In genomic region chr17:10729334-10730193, GRCh38 we compare ENCODE assay signal across 8 cellular contexts. TPM values are rescaled to one million over a fixed set of nuclear protein-coding genes. Genes with fewer than 3 reads are reported as not detected.
DNase-seq lines count a peak whose midpoint lies in the region; ATAC-seq and TF ChIP-seq lines count a peak whose summit lies in the region.

TSS of gene TMEM220 (minus strand) at chr17:10730023. CDS start at chr17:10729851, 172 bp downstream.

- peaks cover 5% of the 10 kb centered on the region for H3K4me1 ChIP-seq in CD4-positive, CD25-positive, alpha-beta regulatory T cell (ENCODE audit: control insufficient read depth, insufficient read depth, low read length, poor library complexity, severe bottlenecking)
- H3K4me1 ChIP-seq in Loucy (ENCODE audit: insufficient read depth, low read length, poor library complexity, severe bottlenecking) (peaks cover 14% of the 10 kb centered on the region), esophagus (ENCODE audit: control insufficient read depth in 2 of 2, insufficient read depth in 2 of 2, low read length in 1 of 2) (no peaks in the 10 kb centered on the region), mucosa of descending colon (ENCODE audit: low read depth) (peaks cover 22% of the 10 kb centered on the region)

- H3K9me3 Mint-ChIP-seq in CD4-positive, CD25-positive, alpha-beta regulatory T cell = peaks cover 0 to 3% (median 0%) of the 10 kb centered on the region in 7 donors
- H3K9me3 Mint-ChIP-seq in stimulated activated naive B cell treated with anti-CD40 and anti-IgM and Interleukin-4, amounts not matched to agents 10 μg/mL and 1 μg/mL and 100 μg/mL, for 72 hours = no peaks in the 10 kb centered on the region

- H3K27ac Mint-ChIP-seq in CD4-positive, CD25-positive, alpha-beta regulatory T cell = peak within 1 kb of the TSS in 2 of 3 donors; percentile 45 to 85
- peak within 1 kb of the TSS; percentile 90 for H3K27ac Mint-ChIP-seq in stimulated activated naive B cell treated with anti-CD40 and anti-IgM and Interleukin-4, amounts not matched to agents 10 μg/mL and 1 μg/mL and 100 μg/mL, for 72 hours

- peaks cover 0 to 13% (median 1%) of the 10 kb centered on the region in 4 donors for H3K4me1 Mint-ChIP-seq in CD4-positive, CD25-positive, alpha-beta regulatory T cell
- H3K4me1 Mint-ChIP-seq in stimulated activated naive B cell treated with anti-CD40 and anti-IgM and Interleukin-4, amounts not matched to agents 10 μg/mL and 1 μg/mL and 100 μg/mL, for 72 hours = peaks cover 6 to 16% of the 10 kb centered on the region in 2 donors

- peak within 1 kb of the TSS; percentile 66 for H3K4me3 ChIP-seq in CD4-positive, CD25-positive, alpha-beta regulatory T cell (ENCODE audit: low read depth, low read length)
- H3K4me3 ChIP-seq in Loucy (ENCODE audit: low read length, poor library complexity, severe bottlenecking) (peak within 1 kb of the TSS; percentile 64), esophagus (ENCODE audit: low read depth in 1 of 2, low read length in 2 of 2) (peak within 1 kb of the TSS; percentile 73 to 74), mucosa of descending colon (peak within 1 kb of the TSS; percentile 51)

- WGBS in esophagus, 2 donors = 2 to 3% methylated on average over 79 of the region's 79 CpGs

- H3F3A ChIP-seq in Loucy (ENCODE audit: low read depth) = no peaks in the 10 kb centered on the region

- peaks cover 51% of the 10 kb centered on the region for H3K27me3 Mint-ChIP-seq in CD4-positive, CD25-positive, alpha-beta regulatory T cell
- H3K27me3 Mint-ChIP-seq in stimulated activated naive B cell treated with anti-CD40 and anti-IgM and Interleukin-4, amounts not matched to agents 10 μg/mL and 1 μg/mL and 100 μg/mL, for 72 hours = no peaks in the 10 kb centered on the region

- no peaks in the 10 kb centered on the region for H3K9me3 ChIP-seq in CD4-positive, CD25-positive, alpha-beta regulatory T cell (ENCODE audit: control insufficient read depth in 2 of 2, low read length in 2 of 2)
- H3K9me3 ChIP-seq in Loucy (ENCODE audit: insufficient read depth, low read depth, low read length) (no peaks in the 10 kb centered on the region), esophagus (ENCODE audit: control insufficient read depth in 2 of 2, insufficient read depth in 1 of 2, low read depth in 1 of 2, low read length in 1 of 2) (no peaks in the 10 kb centered on the region), mucosa of descending colon (no peaks in the 10 kb centered on the region)

- H4K20me1 ChIP-seq in Loucy (ENCODE audit: insufficient read depth, low read length, poor library complexity, severe bottlenecking) = no peaks in the 10 kb centered on the region

- no peaks in the 10 kb centered on the region for H3K79me2 ChIP-seq in Loucy (ENCODE audit: insufficient read depth, low read length)

- no peak for TF ChIP-seq CTCF in Loucy (conservative IDR thresholded peaks at IDR 0.05; ENCODE audit: low read length)
- TF ChIP-seq CTCF in mucosa of descending colon (IDR thresholded peaks at IDR 0.05) = no peak

- peak within 1 kb of the TSS; percentile 47; the same call in 1 of the 2 replicates for H2AFZ ChIP-seq in Loucy (ENCODE audit: low read length)

- ATAC-seq in CD4-positive, CD25-positive, alpha-beta regulatory T cell (ENCODE audit: low read depth in 2 of 2) = peak; percentile 55 to 59
- ATAC-seq in GM21381 (IDR thresholded peaks at IDR 0.05; ENCODE audit: unreplicated experiment) = peak; percentile 79
- peak; percentile 77 for ATAC-seq in mucosa of descending colon
- ATAC-seq in stimulated activated naive B cell treated with anti-CD40 and anti-IgM and Interleukin-4, amounts not matched to agents 10 μg/mL and 1 μg/mL and 100 μg/mL, for 72 hours (replicated peaks) = peak; percentile 86 to 89

- peak within 1 kb of the TSS; percentile 69 to 93 (median 88) for H3K4me3 Mint-ChIP-seq in CD4-positive, CD25-positive, alpha-beta regulatory T cell
- H3K4me3 Mint-ChIP-seq in stimulated activated naive B cell treated with anti-CD40 and anti-IgM and Interleukin-4, amounts not matched to agents 10 μg/mL and 1 μg/mL and 100 μg/mL, for 72 hours = peak within 1 kb of the TSS; percentile 89 to 91

- no peaks in the 10 kb centered on the region for H3K36me3 Mint-ChIP-seq in CD4-positive, CD25-positive, alpha-beta regulatory T cell
- no peaks in the 10 kb centered on the region for H3K36me3 Mint-ChIP-seq in stimulated activated naive B cell treated with anti-CD40 and anti-IgM and Interleukin-4, amounts not matched to agents 10 μg/mL and 1 μg/mL and 100 μg/mL, for 72 hours

- no peak within 1 kb of the TSS for H3K27ac ChIP-seq in CD4-positive, CD25-positive, alpha-beta regulatory T cell (ENCODE audit: insufficient read depth, low read length, poor library complexity, severe bottlenecking)
- H3K27ac ChIP-seq in esophagus (ENCODE audit: low read depth in 2 of 2, low read length in 1 of 2) = peak within 1 kb of the TSS; percentile 88 to 99

- intact Hi-C loops in mucosa of descending colon (cut with DNase I, micrococcal nuclease) = no loop called here

- H3K9me2 ChIP-seq in Loucy (replicated peaks; ENCODE audit: low read depth, low read length) = no peaks in the 10 kb centered on the region

- no peaks in the 10 kb centered on the region for H3K36me3 ChIP-seq in CD4-positive, CD25-positive, alpha-beta regulatory T cell (ENCODE audit: control insufficient read depth, insufficient read depth, low read length)
- H3K36me3 ChIP-seq in Loucy (ENCODE audit: insufficient read depth, low read length) = no peaks in the 10 kb centered on the region
- peaks cover 0 to 3% of the 10 kb centered on the region in 2 donors for H3K36me3 ChIP-seq in esophagus (ENCODE audit: control insufficient read depth in 2 of 2, insufficient read depth in 2 of 2, low read length in 1 of 2)
- H3K36me3 ChIP-seq in mucosa of descending colon (ENCODE audit: low read depth) = no peaks in the 10 kb centered on the region

- peak in 2 of 3 donors; percentile 11 to 38 for DNase-seq in CD4-positive, CD25-positive, alpha-beta regulatory T cell
- DNase-seq in activated T-cell treated with anti-CD3 and anti-CD28 coated beads for 4 hours (peak; percentile 39), mucosa of descending colon (peak; percentile 75 to 86 (median 82)), NCI-H2171 (lab: John Stamatoyannopoulos, UW) (no peak)
- DNase-seq in stimulated activated naive B cell treated with anti-CD40 and anti-IgM and Interleukin-4, amounts not matched to agents 10 μg/mL and 1 μg/mL and 100 μg/mL, for 72 hours = peak; percentile 60

- H3K27me3 ChIP-seq in CD4-positive, CD25-positive, alpha-beta regulatory T cell (ENCODE audit: control insufficient read depth, insufficient read depth, low read length) = peaks cover 6% of the 10 kb centered on the region
- H3K27me3 ChIP-seq in Loucy (ENCODE audit: insufficient read depth, low read length, poor library complexity, severe bottlenecking) = no peaks in the 10 kb centered on the region
- no peaks in the 10 kb centered on the region for H3K27me3 ChIP-seq in esophagus (ENCODE audit: control insufficient read depth in 1 of 2, insufficient read depth in 2 of 2, low read length in 2 of 2)

- peak within 1 kb of the TSS; percentile 29 for H3K4me2 ChIP-seq in Loucy (ENCODE audit: low read depth, low read length, poor library complexity, severe bottlenecking)

- peak within 1 kb of the TSS; percentile 59 for H3K9ac ChIP-seq in Loucy (ENCODE audit: low read depth, low read length, poor library complexity, severe bottlenecking)

RNA-seq across cellular contexts. Expression of gene TMEM220, which starts in this region (rescaled TPM):
- total RNA-seq in CD4-positive, CD25-positive, alpha-beta regulatory T cell = 0.15 TPM
- polyA plus RNA-seq in CD4-positive, CD25-positive, alpha-beta regulatory T cell = 1 to 10 TPM; 1.8 to 3.1 (median 2.2) TPM
- polyA plus RNA-seq in esophagus = 1 to 10 TPM; 6.3 to 6.9 TPM
- 10 to 100 TPM; 14.9 to 29.5 (median 22.4) TPM for total RNA-seq in mucosa of descending colon

Comparison
In these comparisons a context has a peak if more than half of its experiments do, and no peak if none do; other contexts are left out.
1. RNA of gene TMEM220 (total RNA-seq): 14.9 to 29.5 TPM in mucosa of descending colon; 0.15 TPM in CD4-positive, CD25-positive, alpha-beta regulatory T cell (single experiment); every median in the first group is over 10 times any median in the second.
2. Peak in every context shown above with its lines, with median percentiles within 50 percentile points of each other: ATAC-seq and H3K4me3 ChIP-seq.